ENCODE assay signal across 8 cellular contexts in the genomic region with DNA sequence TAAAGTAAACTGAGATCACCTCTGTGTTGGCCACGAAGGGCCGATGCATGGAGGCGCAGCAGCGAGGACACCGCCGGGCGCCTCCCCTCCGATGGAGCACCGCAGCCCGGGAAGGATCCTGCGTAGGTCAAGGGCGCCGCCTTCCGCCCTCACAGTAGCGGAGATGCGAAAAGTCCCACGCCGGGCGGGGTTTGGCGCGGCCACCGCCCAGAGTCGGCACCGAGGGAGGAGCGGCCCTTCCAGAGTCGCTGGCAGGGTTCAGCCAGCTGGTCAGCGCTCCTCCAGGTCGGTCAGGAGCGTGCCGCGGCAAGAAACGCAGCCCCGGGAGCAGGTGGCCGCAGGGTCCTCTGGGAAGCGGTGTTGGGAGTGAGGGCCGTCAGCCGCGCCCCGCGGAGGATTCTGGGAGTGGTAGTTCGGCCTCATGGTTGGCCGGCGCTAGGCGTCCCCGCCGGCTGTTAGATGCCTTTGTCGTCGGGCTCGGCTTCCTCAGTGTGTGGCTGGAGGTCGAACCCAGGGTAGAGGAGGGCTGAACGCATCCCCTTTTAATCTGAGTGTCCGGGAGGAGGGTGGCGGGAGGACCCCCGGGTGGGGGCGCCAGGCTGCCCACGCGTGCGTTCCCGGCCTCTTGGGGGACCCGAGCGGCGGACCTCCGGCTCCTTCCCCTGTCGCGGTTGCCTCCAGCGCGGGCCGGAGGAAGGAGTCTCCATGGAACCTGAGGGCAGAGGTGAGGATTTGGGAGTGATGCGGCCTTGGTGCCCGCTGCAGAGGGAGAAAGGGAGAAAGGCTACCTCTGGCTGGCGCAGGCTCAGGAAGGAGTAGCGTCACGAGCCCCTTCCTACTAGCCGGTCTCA. TPM values are rescaled to one million over a fixed set of nuclear protein-coding genes. Genes with fewer than 3 reads are reported as not detected.
A peak's percentile ranks its signal among the peaks of the same experiment; 100 is the strongest.
DNase-seq lines count a peak whose midpoint lies in the region; ATAC-seq and TF ChIP-seq lines count a peak whose summit lies in the region.

A gene (plus strand): TSS at position 411 of the 851 bp plus-strand sequence. CDS start 295 bp downstream, at position 706.

- H3K27ac ChIP-seq in Peyer's patch: peak within 1 kb of the TSS; percentile 78 to 92 (median 87)

- H3K9me3 Mint-ChIP-seq in IgD-negative memory B cell (peaks cover 12 to 23% (median 13%) of the 10 kb centered on the region in 3 donors), natural killer cell (peaks cover 5% of the 10 kb centered on the region in 2 donors)
- peaks cover 9% of the 10 kb centered on the region for H3K9me3 Mint-ChIP-seq in activated T-helper 17 cell treated with anti-CD3 and anti-CD28 coated beads, Interleukin-2, amount 50 U/mL, for 72 hours

- H3K27ac Mint-ChIP-seq in IgD-negative memory B cell: peak within 1 kb of the TSS; percentile 60 to 84 (median 84)
- peak within 1 kb of the TSS; percentile 78 for H3K27ac Mint-ChIP-seq in activated T-helper 17 cell treated with anti-CD3 and anti-CD28 coated beads, Interleukin-2, amount 50 U/mL, for 72 hours
- peak within 1 kb of the TSS; percentile 89 to 93 for H3K27ac Mint-ChIP-seq in natural killer cell

- peak within 1 kb of the TSS; percentile 70 to 89 (median 80) for H3K4me3 ChIP-seq in Peyer's patch

- ATAC-seq in GM21529 (IDR thresholded peaks at IDR 0.05; ENCODE audit: unreplicated experiment) (peak; percentile 97), natural killer cell (peak; percentile 92 to 94 (median 94))
- ATAC-seq in activated T-helper 17 cell treated with anti-CD3 and anti-CD28 coated beads, Interleukin-2, amount 50 U/mL, for 72 hours (replicated peaks): peak; percentile 96

- peaks cover 0 to 11% (median 0%) of the 10 kb centered on the region in 3 donors for H3K36me3 ChIP-seq in Peyer's patch

- intact Hi-C loops in natural killer cell (cut with micrococcal nuclease): loop anchor here (1.0 to 5.0 kb wide), 3 partner anchors 42 to 130 kb away; a partner anchor contains a TSS

- H3K36me3 Mint-ChIP-seq in IgD-negative memory B cell (peaks cover 26% of the 10 kb centered on the region), natural killer cell (peaks cover 22% of the 10 kb centered on the region)
- peaks cover 33% of the 10 kb centered on the region for H3K36me3 Mint-ChIP-seq in activated T-helper 17 cell treated with anti-CD3 and anti-CD28 coated beads, Interleukin-2, amount 50 U/mL, for 72 hours (ENCODE audit: low read depth)

- peak in 4 of 6 experiments; percentile 35 to 54 (median 45) for TF ChIP-seq CTCF in Peyer's patch (IDR thresholded peaks at IDR 0.05)
- TF ChIP-seq CTCF in natural killer cell (IDR thresholded peaks at IDR 0.05): peak; percentile 24

- DNase-seq in DMS79 treated with DMSO at 0.1 percent for 48 hours (lab: John Stamatoyannopoulos, UW) (peak; percentile 90), Peyer's patch (peak; percentile 84 to 95 (median 94)), fibroblast of peridontal ligament (ENCODE audit: extremely low read depth) (peak; percentile 75), natural killer cell (peak; percentile 63)
- peak; percentile 47 to 77 (median 66) for DNase-seq in stimulated activated naive CD4-positive, alpha-beta T cell (lab: John Stamatoyannopoulos, UW)

- H3K9me3 ChIP-seq in Peyer's patch: peaks cover 0 to 15% (median 3%) of the 10 kb centered on the region in 4 donors

- H3K27me3 ChIP-seq in Peyer's patch: no peaks in the 10 kb centered on the region

- H3K4me1 ChIP-seq in Peyer's patch: peaks cover 0 to 7% (median 6%) of the 10 kb centered on the region in 4 donors

- no peaks in the 10 kb centered on the region for H3K27me3 Mint-ChIP-seq in IgD-negative memory B cell
- no peaks in the 10 kb centered on the region for H3K27me3 Mint-ChIP-seq in activated T-helper 17 cell treated with anti-CD3 and anti-CD28 coated beads, Interleukin-2, amount 50 U/mL, for 72 hours
- H3K27me3 Mint-ChIP-seq in natural killer cell (ENCODE audit: low read depth in 2 of 2): no peaks in the 10 kb centered on the region

- TF ChIP-seq POLR2A in Peyer's patch (IDR thresholded peaks at IDR 0.05): peak in 1 of 2 donors; percentile 33

- H3K4me3 Mint-ChIP-seq in IgD-negative memory B cell (peak within 1 kb of the TSS; percentile 94 to 97 (median 96)), natural killer cell (peak within 1 kb of the TSS; percentile 96)
- peak within 1 kb of the TSS; percentile 88 for H3K4me3 Mint-ChIP-seq in activated T-helper 17 cell treated with anti-CD3 and anti-CD28 coated beads, Interleukin-2, amount 50 U/mL, for 72 hours

- H3K4me1 Mint-ChIP-seq in IgD-negative memory B cell: peaks cover 11 to 22% (median 19%) of the 10 kb centered on the region in 3 donors
- H3K4me1 Mint-ChIP-seq in activated T-helper 17 cell treated with anti-CD3 and anti-CD28 coated beads, Interleukin-2, amount 50 U/mL, for 72 hours: peaks cover 13% of the 10 kb centered on the region
- peaks cover 22 to 28% of the 10 kb centered on the region in 2 donors for H3K4me1 Mint-ChIP-seq in natural killer cell

RNA-seq across cellular contexts. Expression of the gene that starts here (rescaled TPM):
- polyA plus RNA-seq in IgD-negative memory B cell: 0.53 TPM
- 10 to 100 TPM in 1 of 4 donors, 1 to 10 TPM in 3; 2.7 to 16.5 (median 6.6) TPM for total RNA-seq in Peyer's patch
- 1 to 10 TPM; 2.9 to 3.5 TPM for total RNA-seq in activated T-helper 17 cell treated with anti-CD3 and anti-CD28 coated beads, Interleukin-2, amount 50 U/mL, for 72 hours
- 1 to 10 TPM; 2.9 to 4.6 (median 3.2) TPM for total RNA-seq in natural killer cell

Comparison
In these comparisons a context has a peak if more than half of its experiments do, and no peak if none do; other contexts are left out.
1. Peak in every context shown above with its lines: DNase-seq, ATAC-seq, H3K4me3 ChIP-seq and H3K27ac ChIP-seq.